Comparison of ENCODE assay signal across 20 cellular contexts in genomic region chr20:57713951-57714350, GRCh38. TPM values are rescaled to one million over a fixed set of nuclear protein-coding genes. Genes with fewer than 3 reads are reported as not detected.
A peak's percentile ranks its signal among the peaks of the same experiment; 100 is the strongest.
DNase-seq lines count a peak whose midpoint lies in the region; ATAC-seq and TF ChIP-seq lines count a peak whose summit lies in the region.
"Had no signal": no experiment of that assay in that cellular context is flagged by ENCODE, and none has a peak within 500 bp of the region (broad histone marks: within the 10 kb centered on the region; RNA-seq: fewer than 3 reads in every experiment).

No MANE protein-coding gene starts in this region.

- peak overlapping the region; percentile 26; the same call in 1 of the 2 replicates for H3K9ac ChIP-seq in PC-3 (ENCODE audit: low read length)
- H3K9ac ChIP-seq in mammary epithelial cell (ENCODE audit: insufficient read depth, low read length), result peak overlapping the region; percentile 42

- H3K4me1 ChIP-seq in PC-3 (ENCODE audit: insufficient read depth, low read length), result peaks cover 75% of the 10 kb centered on the region
- peaks cover 62% of the 10 kb centered on the region for H3K4me1 ChIP-seq in mammary epithelial cell (ENCODE audit: insufficient read depth, low read length)
- peaks cover 56% of the 10 kb centered on the region for H3K4me1 ChIP-seq in osteoblast (ENCODE audit: insufficient read depth, low read length)
- peaks cover 65 to 82% of the 10 kb centered on the region in 2 donors for H3K4me1 ChIP-seq in thoracic aorta (ENCODE audit: control insufficient read depth in 1 of 2, low read depth in 2 of 2)

- H3F3A ChIP-seq in PC-3 (ENCODE audit: low read length, unreplicated experiment), result peaks cover 3% of the 10 kb centered on the region

- H3K36me3 ChIP-seq in PC-3 (ENCODE audit: low read depth, low read length) (no peaks in the 10 kb centered on the region), mammary epithelial cell (ENCODE audit: insufficient read depth, low read length) (no peaks in the 10 kb centered on the region), osteoblast (ENCODE audit: insufficient read depth, low read length) (no peaks in the 10 kb centered on the region), thoracic aorta (no peaks in the 10 kb centered on the region)
- H3K36me3 ChIP-seq: cardiac muscle cell had no signal

- no peaks in the 10 kb centered on the region for H3K36me3 Mint-ChIP-seq in glutamatergic neuron (ENCODE audit: unreplicated experiment)

- peaks cover 6% of the 10 kb centered on the region for H3K4me1 Mint-ChIP-seq in glutamatergic neuron (ENCODE audit: low read depth, unreplicated experiment)

- H3K27me3 ChIP-seq in PC-3 (ENCODE audit: low read length), result no peaks in the 10 kb centered on the region
- H3K27me3 ChIP-seq in mammary epithelial cell (ENCODE audit: insufficient read depth, low read length), result no peaks in the 10 kb centered on the region
- H3K27me3 ChIP-seq in osteoblast (ENCODE audit: insufficient read depth, low read length), result no peaks in the 10 kb centered on the region
- no peaks in the 10 kb centered on the region for H3K27me3 ChIP-seq in thoracic aorta (replicated peaks; ENCODE audit: insufficient read depth)

- WGBS in mammary epithelial cell (ENCODE audit: low coverage, missing lambda C conversion rate), result 47% methylated on average over 8 of the region's 8 CpGs

- H3K4me3 ChIP-seq in PC-3 (ENCODE audit: low read length) (0 out of 2 replicates have a peak overlapping the region, but pooled peaks have one; percentile 21), mammary epithelial cell (replicated peaks in 1 of 3; ENCODE audit: insufficient read depth in 1 of 3, low read depth in 2 of 3, low read length in 3 of 3) (no peak overlapping the region), osteoblast (ENCODE audit: insufficient read depth, low read length) (no peak overlapping the region), thoracic aorta (peak overlapping the region; percentile 40)
- H3K4me3 ChIP-seq: cardiac muscle cell, GM12878, K562, mucosa of descending colon had no signal

- DNase-seq in PC-3, result no peak
- DNase-seq in mammary epithelial cell, result no peak
- peak; percentile 75 for DNase-seq in osteoblast (ENCODE audit: insufficient read length, low spot score, missing footprints)
- DNase-seq in thoracic aorta (ENCODE audit: low spot score), result no peak
- DNase-seq in glutamatergic neuron, result no peak
- DNase-seq in NCI-H2081 treated with DMSO at 0.1 percent for 48 hours (lab: John Stamatoyannopoulos, UW), result no peak
- no peak for DNase-seq in activated CD4-positive, alpha-beta T cell treated with anti-CD3 and anti-CD28 coated beads for 48 hours
- DNase-seq: activated gamma-delta T cell treated with Interleukin-2 at 50 U/mL for 16 hours; AML-193; CD8-positive, alpha-beta memory T cell; DMS79; mucosa of descending colon; NCI-H146; NCI-H2171 treated with DMSO at 0.1 percent for 48 hours; NCI-H526; retina; SIG-M5 had no signal

- H4K20me1 ChIP-seq in PC-3 (ENCODE audit: low read length), result no peaks in the 10 kb centered on the region
- no peaks in the 10 kb centered on the region for H4K20me1 ChIP-seq in mammary epithelial cell (ENCODE audit: insufficient read depth, low read length)
- no peaks in the 10 kb centered on the region for H4K20me1 ChIP-seq in osteoblast (ENCODE audit: insufficient read depth, low read length)

- H3K79me2 ChIP-seq in PC-3 (ENCODE audit: low read length) (peaks cover 43% of the 10 kb centered on the region), mammary epithelial cell (ENCODE audit: insufficient read depth, low read length) (peaks cover 28% of the 10 kb centered on the region), osteoblast (ENCODE audit: insufficient read depth, low read length) (peaks cover under 1% of the 10 kb centered on the region)

- H3K27ac ChIP-seq in PC-3 (ENCODE audit: low read length) (peak overlapping the region; percentile 65), mammary epithelial cell (ENCODE audit: insufficient read depth, low read depth, low read length) (peak overlapping the region; percentile 56), osteoblast (ENCODE audit: low read depth, low read length) (no peak overlapping the region), thoracic aorta (peak overlapping the region; percentile 94 to 99)
- H3K27ac ChIP-seq: cardiac muscle cell had no signal

- no TSS peak for BruUV-seq in PC-3 (replicated peaks; lab: Mats Ljungman, UMichigan)
- BruUV-seq in mammary epithelial cell (replicated peaks; lab: Mats Ljungman, UMichigan), result no TSS peak

- in situ Hi-C loops in mammary epithelial cell (cut with MboI; ENCODE audit: low sequenced_read_pairs in 2 of 2), result no loop called here

- H3K9me3 Mint-ChIP-seq in glutamatergic neuron (ENCODE audit: unreplicated experiment), result peaks cover 1% of the 10 kb centered on the region
- H3K9me3 Mint-ChIP-seq: CD8-positive, alpha-beta memory T cell had no signal

- H3K9me2 ChIP-seq in PC-3 (replicated peaks; ENCODE audit: low read length), result no peaks in the 10 kb centered on the region

- H2AFZ ChIP-seq in PC-3 (ENCODE audit: low read length) (peak overlapping the region; percentile 14; the same call in 1 of the 2 replicates), mammary epithelial cell (ENCODE audit: low read depth, low read length) (peak overlapping the region; percentile 51), osteoblast (ENCODE audit: low read length) (peak overlapping the region; percentile 2)

- CTCF ChIA-PET in PC-3 (lab: Charles Lee) (interaction anchor here (0.8 kb wide), 1 partner anchor 15 kb away, joined by 4 read pairs; no protein-coding TSS in a partner anchor), mammary epithelial cell (lab: Charles Lee; ENCODE audit: low non-redundant PET) (no interaction called here)

- peaks cover 7% of the 10 kb centered on the region for H3K27me3 Mint-ChIP-seq in glutamatergic neuron (ENCODE audit: unreplicated experiment)

- POLR2A ChIA-PET in PC-3 (lab: Charles Lee; ENCODE audit: unreplicated experiment), result interaction anchor here (0.6 kb wide), 1 partner anchor 414 kb away, joined by 3 read pairs; no protein-coding TSS in a partner anchor

- TF ChIP-seq CTCF in PC-3 (conservative IDR thresholded peaks at IDR 0.05; ENCODE audit: low read depth, low read length), result no peak
- TF ChIP-seq CTCF in mammary epithelial cell (conservative IDR thresholded peaks at IDR 0.05 in 1 of 2, IDR thresholded peaks at IDR 0.05 in 1 of 2; ENCODE audit: extremely low read depth in 1 of 2, insufficient read depth in 1 of 2, low read depth in 1 of 2, low read length in 2 of 2), result no peak
- no peak for TF ChIP-seq CTCF in osteoblast (IDR thresholded peaks at IDR 0.05; ENCODE audit: extremely low read depth, low read depth, low read length)
- no peak for TF ChIP-seq CTCF in thoracic aorta (IDR thresholded peaks at IDR 0.05)
- no peak for TF ChIP-seq CTCF in glutamatergic neuron (IDR thresholded peaks at IDR 0.05; ENCODE audit: partially characterized antibody, unreplicated experiment)

- H3K4me2 ChIP-seq in PC-3 (ENCODE audit: low read length) (peak overlapping the region; percentile 64), mammary epithelial cell (ENCODE audit: insufficient read depth, low read depth, low read length) (peak overlapping the region; percentile 65), osteoblast (ENCODE audit: insufficient read depth, low read length) (no peak overlapping the region)

- H3K27ac Mint-ChIP-seq in glutamatergic neuron (ENCODE audit: unreplicated experiment), result no peak overlapping the region

- dilution Hi-C loops in mammary epithelial cell (cut with HindIII; ENCODE audit: low sequenced_read_pairs), result loop anchor here (5.0 kb wide), 1 partner anchor 107 kb away; no protein-coding TSS in a partner anchor

- H3K4me3 Mint-ChIP-seq in glutamatergic neuron (ENCODE audit: unreplicated experiment), result no peak overlapping the region

- H3K9me3 ChIP-seq in PC-3 (ENCODE audit: low read length) (no peaks in the 10 kb centered on the region), mammary epithelial cell (replicated peaks; ENCODE audit: insufficient read depth, low read length) (no peaks in the 10 kb centered on the region), osteoblast (ENCODE audit: low read depth, low read length) (no peaks in the 10 kb centered on the region), thoracic aorta (no peaks in the 10 kb centered on the region)
- H3K9me3 ChIP-seq: mucosa of descending colon had no signal

- intact Hi-C loops in PC-3 (cut with micrococcal nuclease) (loop anchor here (1.0 kb wide), 1 partner anchor 34 kb away; no protein-coding TSS in a partner anchor), mammary epithelial cell (cut with micrococcal nuclease) (loop anchor here (1.0 to 2.0 kb wide), 2 partner anchors 21 to 97 kb away; no protein-coding TSS in a partner anchor)

- no peak for ATAC-seq in PC-3
- ATAC-seq in thoracic aorta (ENCODE audit: insufficient number of reproducible peaks, low FRiP score, low read depth), result no peak
- ATAC-seq: GM12878, K562, mucosa of descending colon had no signal

RNA-seq across cellular contexts. Expression of gene PMEPA1, which starts 4.1 kb away (rescaled TPM):
- total RNA-seq in PC-3 (2014; rRNA removed) (21.9 and 29.3 TPM in 2 replicates), mammary epithelial cell (100 to 1,000 TPM; 100 to 108 TPM), osteoblast (20.3 and 23.5 TPM in 2 replicates), thoracic aorta (100 to 1,000 TPM in 1 of 2 donors, 10 to 100 TPM in 1; 68.4 to 104 TPM), glutamatergic neuron (ENCODE audit: unreplicated experiment) (14.4 TPM)
- polyA plus RNA-seq in mammary epithelial cell, result 67.5 TPM
- 51.3 TPM for polyA minus RNA-seq in mammary epithelial cell
- polyA plus RNA-seq: K562 had no signal

Comparison
In these comparisons a context has a peak if more than half of its experiments do, and no peak if none do; other contexts are left out.
1. H3K4me3 ChIP-seq: peak in PC-3 (single experiment) and thoracic aorta (single experiment); none in mammary epithelial cell (0 of 3) and osteoblast (single experiment).
2. Peak in every context shown above with its lines, with median percentiles within 50 percentile points of each other: H2AFZ ChIP-seq.